In the genomic region with DNA sequence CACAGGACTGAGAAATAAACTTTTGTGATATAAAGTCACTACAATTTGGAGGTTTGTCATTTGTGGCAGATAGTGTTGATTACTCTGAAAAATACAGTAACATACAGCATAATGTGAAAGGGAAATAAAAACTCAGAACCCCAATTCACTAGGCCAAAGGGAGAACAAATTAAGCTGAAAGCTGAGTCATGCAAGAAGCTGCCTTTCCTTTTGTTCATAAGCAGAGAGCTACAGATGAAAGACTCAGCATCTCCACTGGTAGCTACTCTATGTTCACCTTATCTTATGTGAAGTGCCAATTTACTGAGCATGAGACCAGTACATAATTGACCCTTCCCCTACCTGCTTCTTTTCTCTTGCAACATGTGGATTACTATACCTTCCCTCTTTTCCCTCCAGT, we compare ENCODE assay signal across 1 cellular context.
TF ChIP-seq lines count a peak whose summit lies in the region.

No MANE protein-coding gene starts in this region.

TF ChIP-seq in K562, 482 proteins besides CTCF, POLR2A, EP300 and RAD21 (continued from another document):
- TF ChIP-seq, protein P1, sequence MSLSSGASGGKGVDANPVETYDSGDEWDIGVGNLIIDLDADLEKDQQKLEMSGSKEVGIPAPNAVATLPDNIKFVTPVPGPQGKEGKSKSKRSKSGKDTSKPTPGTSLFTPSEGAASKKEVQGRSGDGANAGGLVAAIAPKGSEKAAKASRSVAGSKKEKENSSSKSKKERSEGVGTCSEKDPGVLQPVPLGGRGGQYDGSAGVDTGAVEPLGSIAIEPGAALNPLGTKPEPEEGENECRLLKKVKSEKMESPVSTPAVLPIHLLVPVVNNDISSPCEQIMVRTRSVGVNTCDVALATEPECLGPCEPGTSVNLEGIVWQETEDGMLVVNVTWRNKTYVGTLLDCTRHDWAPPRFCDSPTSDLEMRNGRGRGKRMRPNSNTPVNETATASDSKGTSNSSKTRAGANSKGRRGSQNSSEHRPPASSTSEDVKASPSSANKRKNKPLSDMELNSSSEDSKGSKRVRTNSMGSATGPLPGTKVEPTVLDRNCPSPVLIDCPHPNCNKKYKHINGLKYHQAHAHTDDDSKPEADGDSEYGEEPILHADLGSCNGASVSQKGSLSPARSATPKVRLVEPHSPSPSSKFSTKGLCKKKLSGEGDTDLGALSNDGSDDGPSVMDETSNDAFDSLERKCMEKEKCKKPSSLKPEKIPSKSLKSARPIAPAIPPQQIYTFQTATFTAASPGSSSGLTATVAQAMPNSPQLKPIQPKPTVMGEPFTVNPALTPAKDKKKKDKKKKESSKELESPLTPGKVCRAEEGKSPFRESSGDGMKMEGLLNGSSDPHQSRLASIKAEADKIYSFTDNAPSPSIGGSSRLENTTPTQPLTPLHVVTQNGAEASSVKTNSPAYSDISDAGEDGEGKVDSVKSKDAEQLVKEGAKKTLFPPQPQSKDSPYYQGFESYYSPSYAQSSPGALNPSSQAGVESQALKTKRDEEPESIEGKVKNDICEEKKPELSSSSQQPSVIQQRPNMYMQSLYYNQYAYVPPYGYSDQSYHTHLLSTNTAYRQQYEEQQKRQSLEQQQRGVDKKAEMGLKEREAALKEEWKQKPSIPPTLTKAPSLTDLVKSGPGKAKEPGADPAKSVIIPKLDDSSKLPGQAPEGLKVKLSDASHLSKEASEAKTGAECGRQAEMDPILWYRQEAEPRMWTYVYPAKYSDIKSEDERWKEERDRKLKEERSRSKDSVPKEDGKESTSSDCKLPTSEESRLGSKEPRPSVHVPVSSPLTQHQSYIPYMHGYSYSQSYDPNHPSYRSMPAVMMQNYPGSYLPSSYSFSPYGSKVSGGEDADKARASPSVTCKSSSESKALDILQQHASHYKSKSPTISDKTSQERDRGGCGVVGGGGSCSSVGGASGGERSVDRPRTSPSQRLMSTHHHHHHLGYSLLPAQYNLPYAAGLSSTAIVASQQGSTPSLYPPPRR (CRISPR knock-in tag; IDR thresholded peaks at IDR 0.05; ENCODE audit: borderline replicate concordance) = no peak
- TF ChIP-seq PHF21A (IDR thresholded peaks at IDR 0.05; ENCODE audit: borderline replicate concordance, low read depth) (no peak), TAF1 (IDR thresholded peaks at IDR 0.05; ENCODE audit: control insufficient read depth, extremely low read depth, insufficient read depth, low read length, severe bottlenecking) (no peak), ZBTB12 (CRISPR knock-in tag; IDR thresholded peaks at IDR 0.05) (no peak), ATF2 (CRISPR knock-in tag; IDR thresholded peaks at IDR 0.05) (no peak), ZNF134 (CRISPR knock-in tag; conservative IDR thresholded peaks at IDR 0.05) (no peak), SRSF9 (IDR thresholded peaks at IDR 0.05; ENCODE audit: borderline replicate concordance, low read depth, low read length) (no peak), MTF1 (CRISPR knock-in tag; IDR thresholded peaks at IDR 0.05; ENCODE audit: borderline replicate concordance) (no peak), HDGF (IDR thresholded peaks at IDR 0.05) (no peak), BACH1 (tag; IDR thresholded peaks at IDR 0.05) (0 out of 2 replicates have a peak, but pooled peaks have one; percentile 41), TBL1XR1 (IDR thresholded peaks at IDR 0.05; ENCODE audit: low read length in 2 of 2) (no peak), NR2C2 (CRISPR knock-in tag; IDR thresholded peaks at IDR 0.05) (no peak), NR2C2 (tag; IDR thresholded peaks at IDR 0.05) (no peak), NCOA2 (IDR thresholded peaks at IDR 0.05; ENCODE audit: partially characterized antibody in 2 of 2) (no peak), BRF1 (IDR thresholded peaks at IDR 0.05; ENCODE audit: borderline replicate concordance, extremely low read depth, insufficient read length) (no peak), MNT (conservative IDR thresholded peaks at IDR 0.05) (no peak), ZNF512 (tag; IDR thresholded peaks at IDR 0.05) (no peak), CEBPB (tag; IDR thresholded peaks at IDR 0.05) (no peak), ZBTB8A (IDR thresholded peaks at IDR 0.05; ENCODE audit: partially characterized antibody) (no peak), ESRRA (IDR thresholded peaks at IDR 0.05; ENCODE audit: borderline replicate concordance, low read depth) (no peak), SRSF1 (IDR thresholded peaks at IDR 0.05; ENCODE audit: low read depth, low read length) (no peak), PTRF (tag; IDR thresholded peaks at IDR 0.05) (no peak), ZNF212 (CRISPR knock-in tag; IDR thresholded peaks at IDR 0.05) (no peak), ZNF717 (CRISPR knock-in tag; IDR thresholded peaks at IDR 0.05) (no peak), BRD9 (IDR thresholded peaks at IDR 0.05; ENCODE audit: low read depth, partially characterized antibody) (no peak)
